In genomic region chr3:39288300-39288808, GRCh38 we compare ENCODE assay signal across 8 cellular contexts. TPM values are rescaled to one million over a fixed set of nuclear protein-coding genes. Genes with fewer than 3 reads are reported as not detected.
DNase-seq lines count a peak whose midpoint lies in the region; TF ChIP-seq lines count a peak whose summit lies in the region.

No MANE protein-coding gene starts in this region.

- no peaks in the 10 kb centered on the region for H3K9me3 ChIP-seq in suprapubic skin

- H3K27me3 ChIP-seq in suprapubic skin: no peaks in the 10 kb centered on the region

- no peak for TF ChIP-seq POLR2A in suprapubic skin (IDR thresholded peaks at IDR 0.05)

- DNase-seq in ELR (ENCODE audit: low read depth) (peak; percentile 82), GOT3 (lab: John Stamatoyannopoulos, UW) (peak; percentile 19), Kasumi-1 (lab: John Stamatoyannopoulos, UW) (peak; percentile 85 to 88), RPMI8226 (peak; percentile 96), fibroblast of the conjunctiva (ENCODE audit: low read depth) (peak; percentile 42), nucleus accumbens (lab: John Stamatoyannopoulos, UW) (peak in 53 of 56 donors; percentile 8 to 88 (median 61)), suprapubic skin (ENCODE audit: low spot score in 2 of 2) (peak in 1 of 2 donors; percentile 76)
- DNase-seq in activated T-helper 1 cell treated with anti-CD3 and anti-CD28 coated beads, Interleukin-12 subunit alpha, Interleukin-12 subunit beta, Interleukin-2, Interleukin-4 antibody, amounts not matched to agents 30 ng/mL and 10 ng/mL and 1 ng/mL, durations not matched to agents 14 hours and 24 hours and 36 hours (ENCODE audit: low spot score): peak; percentile 80

- H3K4me3 Mint-ChIP-seq in activated T-helper 1 cell treated with anti-CD3 and anti-CD28 coated beads, Interleukin-12 subunit alpha, Interleukin-12 subunit beta, Interleukin-2, Interleukin-4 antibody, amounts not matched to agents 30 ng/mL and 10 ng/mL and 1 ng/mL, durations not matched to agents 14 hours and 24 hours and 36 hours: no peak overlapping the region

- H3K4me1 ChIP-seq in suprapubic skin: peaks cover 4% of the 10 kb centered on the region

- peaks cover 68% of the 10 kb centered on the region for H3K4me1 Mint-ChIP-seq in activated T-helper 1 cell treated with anti-CD3 and anti-CD28 coated beads, Interleukin-12 subunit alpha, Interleukin-12 subunit beta, Interleukin-2, Interleukin-4 antibody, amounts not matched to agents 30 ng/mL and 10 ng/mL and 1 ng/mL, durations not matched to agents 14 hours and 24 hours and 36 hours (ENCODE audit: low read depth)

- intact Hi-C loops in activated T-helper 1 cell treated with anti-CD3 and anti-CD28 coated beads, Interleukin-12 subunit alpha, Interleukin-12 subunit beta, Interleukin-2, Interleukin-4 antibody, amounts not matched to agents 30 ng/mL and 10 ng/mL and 1 ng/mL, durations not matched to agents 14 hours and 24 hours and 36 hours (cut with micrococcal nuclease): loop anchor here (1.0 kb wide), 8 partner anchors 20 to 187 kb away; no protein-coding TSS in a partner anchor

- no peaks in the 10 kb centered on the region for H3K36me3 Mint-ChIP-seq in activated T-helper 1 cell treated with anti-CD3 and anti-CD28 coated beads, Interleukin-12 subunit alpha, Interleukin-12 subunit beta, Interleukin-2, Interleukin-4 antibody, amounts not matched to agents 30 ng/mL and 10 ng/mL and 1 ng/mL, durations not matched to agents 14 hours and 24 hours and 36 hours (ENCODE audit: low read depth)

- TF ChIP-seq EP300 in suprapubic skin (IDR thresholded peaks at IDR 0.05): no peak

- peak; percentile 66 to 85 for TF ChIP-seq CTCF in suprapubic skin (IDR thresholded peaks at IDR 0.05)

- peaks cover 3% of the 10 kb centered on the region for H3K27me3 Mint-ChIP-seq in activated T-helper 1 cell treated with anti-CD3 and anti-CD28 coated beads, Interleukin-12 subunit alpha, Interleukin-12 subunit beta, Interleukin-2, Interleukin-4 antibody, amounts not matched to agents 30 ng/mL and 10 ng/mL and 1 ng/mL, durations not matched to agents 14 hours and 24 hours and 36 hours (ENCODE audit: insufficient read depth)

- H3K9me3 Mint-ChIP-seq in activated T-helper 1 cell treated with anti-CD3 and anti-CD28 coated beads, Interleukin-12 subunit alpha, Interleukin-12 subunit beta, Interleukin-2, Interleukin-4 antibody, amounts not matched to agents 30 ng/mL and 10 ng/mL and 1 ng/mL, durations not matched to agents 14 hours and 24 hours and 36 hours: no peaks in the 10 kb centered on the region

- H3K36me3 ChIP-seq in suprapubic skin: no peaks in the 10 kb centered on the region

- H3K27ac Mint-ChIP-seq in activated T-helper 1 cell treated with anti-CD3 and anti-CD28 coated beads, Interleukin-12 subunit alpha, Interleukin-12 subunit beta, Interleukin-2, Interleukin-4 antibody, amounts not matched to agents 30 ng/mL and 10 ng/mL and 1 ng/mL, durations not matched to agents 14 hours and 24 hours and 36 hours: peak overlapping the region; percentile 25

- no peak overlapping the region for H3K4me3 ChIP-seq in suprapubic skin

- no peak overlapping the region for H3K27ac ChIP-seq in suprapubic skin

- 14% methylated on average over 3 of the region's 3 CpGs for WGBS in suprapubic skin

RNA-seq across cellular contexts. Expression of gene CX3CR1, which starts 8.5 kb away (rescaled TPM):
- 0.44 and 0.64 TPM in 2 replicates for total RNA-seq in activated T-helper 1 cell treated with anti-CD3 and anti-CD28 coated beads, Interleukin-12 subunit alpha, Interleukin-12 subunit beta, Interleukin-2, Interleukin-4 antibody, amounts not matched to agents 30 ng/mL and 10 ng/mL and 1 ng/mL, durations not matched to agents 14 hours and 24 hours and 36 hours
- total RNA-seq in suprapubic skin: 1 to 10 TPM in 2 of 4 donors, under 1 TPM in 2; 0.60 to 1.4 (median 1.1) TPM

RNA-seq across cellular contexts. Expression of gene CCR8, which starts 41.2 kb away (rescaled TPM):
- total RNA-seq in activated T-helper 1 cell treated with anti-CD3 and anti-CD28 coated beads, Interleukin-12 subunit alpha, Interleukin-12 subunit beta, Interleukin-2, Interleukin-4 antibody, amounts not matched to agents 30 ng/mL and 10 ng/mL and 1 ng/mL, durations not matched to agents 14 hours and 24 hours and 36 hours: 7.1 and 8.9 TPM in 2 replicates
- not detected for total RNA-seq in suprapubic skin
